In the genomic region with DNA sequence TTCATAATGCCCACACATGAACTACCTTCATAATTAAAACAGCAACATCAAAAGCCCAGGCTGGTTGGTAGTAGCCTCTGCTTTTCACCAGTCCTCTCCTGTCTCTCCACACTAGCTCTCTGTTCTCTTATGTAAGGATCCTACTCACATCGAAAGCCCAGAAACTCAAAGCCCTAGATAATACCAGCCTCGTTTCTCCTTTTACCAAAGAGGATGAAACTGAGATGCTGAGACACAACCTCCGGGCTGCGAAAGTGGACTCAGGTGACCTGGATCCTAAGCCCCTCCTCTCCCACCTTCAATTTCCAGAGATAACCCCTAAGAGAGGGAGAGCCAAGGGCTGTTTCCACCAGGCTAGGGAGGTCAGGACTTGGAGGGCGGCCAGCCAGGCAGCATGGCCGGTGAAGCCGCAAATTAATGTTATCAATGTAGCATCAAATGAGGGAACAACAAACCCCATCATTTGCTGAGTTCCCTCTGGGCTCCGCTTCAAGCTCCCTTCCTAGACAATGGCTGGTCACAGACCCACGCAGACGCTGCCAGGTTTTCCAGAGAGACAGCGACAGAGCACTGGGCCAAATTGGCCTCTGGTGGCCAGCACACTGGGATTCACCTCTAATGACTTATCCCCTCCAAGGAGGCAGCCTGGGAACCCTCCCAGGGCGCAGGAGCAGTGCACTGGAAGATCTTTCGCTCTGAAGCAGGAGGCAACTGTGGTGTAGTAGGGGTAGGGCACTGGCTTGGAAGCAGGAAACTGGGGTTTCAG, we compare ENCODE assay signal across 11 cellular contexts. TPM values are rescaled to one million over a fixed set of nuclear protein-coding genes. Genes with fewer than 3 reads are reported as not detected.
DNase-seq lines count a peak whose midpoint lies in the region; TF ChIP-seq lines count a peak whose summit lies in the region.
"Had no signal": no experiment of that assay in that cellular context is flagged by ENCODE, and none has a peak within 500 bp of the region (broad histone marks: within the 10 kb centered on the region; RNA-seq: fewer than 3 reads in every experiment).

No MANE protein-coding gene starts in this region.

- H3K27me3 Mint-ChIP-seq in MCF 10A (ENCODE audit: insufficient read depth, unreplicated experiment): peaks cover 45% of the 10 kb centered on the region
- H3K27me3 Mint-ChIP-seq: natural killer cell treated with Interleukin-12 subunit alpha and Interleukin-12 subunit beta and Interleukin-15 and Interleukin-18, amount 100 ng/mL, for 72 hours had no signal

- TF ChIP-seq CTCF in right atrium auricular region (IDR thresholded peaks at IDR 0.05) (no peak), MCF 10A (IDR thresholded peaks at IDR 0.05; ENCODE audit: unreplicated experiment) (no peak)

- intact Hi-C loops in MCF 10A (cut with micrococcal nuclease): loop anchor here (1.0 kb wide), 1 partner anchor 18 kb away; no protein-coding TSS in a partner anchor

- H3K4me2 ChIP-seq in Karpas-422 (ENCODE audit: low read depth, low read length, poor library complexity, severe bottlenecking): no peak overlapping the region

- H3K27me3 ChIP-seq in Karpas-422 (ENCODE audit: low read length) (no peaks in the 10 kb centered on the region), right atrium auricular region (no peaks in the 10 kb centered on the region)

- DNase-seq in Ammon's horn (ENCODE audit: low spot score) (peak; percentile 70), Kasumi-1 (lab: John Stamatoyannopoulos, UW) (peak; percentile 42 to 49), amygdala (lab: John Stamatoyannopoulos, UW) (peak in 37 of 56 donors; percentile 14 to 73 (median 51)), medulla oblongata (ENCODE audit: extremely low spot score) (peak; percentile 87), ecto neural progenitor cell (ENCODE audit: low spot score) (no peak), Karpas-422 (no peak), right atrium auricular region (ENCODE audit: low spot score) (no peak), MCF 10A (ENCODE audit: unreplicated experiment) (no peak)
- DNase-seq: activated B cell treated with CpG ODN at 0.5 μM for 24 hours; activated T-cell treated with anti-CD3 and anti-CD28 coated beads, Interleukin-2, amount 50 U/mL, for 1 hour had no signal

- no TSS peak for BruUV-seq in MCF 10A (replicated peaks; lab: Mats Ljungman, UMichigan)

- no peaks in the 10 kb centered on the region for H3K9me2 ChIP-seq in Karpas-422 (replicated peaks; ENCODE audit: insufficient read depth, low read length)

- H3K9ac ChIP-seq in Karpas-422 (ENCODE audit: low read length): no peak overlapping the region

- no peaks in the 10 kb centered on the region for H3K9me3 Mint-ChIP-seq in MCF 10A (ENCODE audit: unreplicated experiment)
- H3K9me3 Mint-ChIP-seq: activated B cell treated with CpG ODN at 0.5 μM for 24 hours; natural killer cell treated with Interleukin-12 subunit alpha and Interleukin-12 subunit beta and Interleukin-15 and Interleukin-18, amount 100 ng/mL, for 72 hours had no signal

- H3K36me3 ChIP-seq in Karpas-422 (ENCODE audit: insufficient read depth, low read length) (no peaks in the 10 kb centered on the region), right atrium auricular region (no peaks in the 10 kb centered on the region)

- H3K27ac ChIP-seq in Karpas-422 (ENCODE audit: low read length) (no peak overlapping the region), right atrium auricular region (no peak overlapping the region)

- H3K4me1 Mint-ChIP-seq in MCF 10A (ENCODE audit: insufficient read depth, unreplicated experiment): no peaks in the 10 kb centered on the region

- H3K4me1 ChIP-seq in Karpas-422 (ENCODE audit: low read length) (peaks cover 4% of the 10 kb centered on the region; the same call in 1 of the 2 replicates), right atrium auricular region (peaks cover 0 to 15% of the 10 kb centered on the region in 2 donors)

- CTCF ChIA-PET in MCF 10A (lab: Yijun Ruan, JAX): interaction anchor here (1.0 kb wide), 1 partner anchor 13 kb away, joined by 3 read pairs; no protein-coding TSS in a partner anchor

- no peak overlapping the region for H3K4me3 Mint-ChIP-seq in MCF 10A (ENCODE audit: unreplicated experiment)
- H3K4me3 Mint-ChIP-seq: activated B cell treated with CpG ODN at 0.5 μM for 24 hours; natural killer cell treated with Interleukin-12 subunit alpha and Interleukin-12 subunit beta and Interleukin-15 and Interleukin-18, amount 100 ng/mL, for 72 hours had no signal

- H3K79me2 ChIP-seq in Karpas-422 (ENCODE audit: low read length): no peaks in the 10 kb centered on the region

- H3K4me3 ChIP-seq in Karpas-422 (ENCODE audit: low read length): no peak overlapping the region
- H3K4me3 ChIP-seq in right atrium auricular region: no peak overlapping the region

- no peak overlapping the region for H3K27ac Mint-ChIP-seq in MCF 10A (ENCODE audit: low read depth, unreplicated experiment)
- H3K27ac Mint-ChIP-seq: activated B cell treated with CpG ODN at 0.5 μM for 24 hours; natural killer cell treated with Interleukin-12 subunit alpha and Interleukin-12 subunit beta and Interleukin-15 and Interleukin-18, amount 100 ng/mL, for 72 hours had no signal

- no peak overlapping the region for H2AFZ ChIP-seq in Karpas-422 (ENCODE audit: low read length)

- H3K9me3 ChIP-seq in Karpas-422 (ENCODE audit: low read length) (no peaks in the 10 kb centered on the region), right atrium auricular region (no peaks in the 10 kb centered on the region)

- no peaks in the 10 kb centered on the region for H4K20me1 ChIP-seq in Karpas-422 (ENCODE audit: insufficient read depth, low read depth, low read length)

- POLR2A ChIA-PET in MCF 10A (lab: Yijun Ruan, JAX): no interaction called here

- H3K36me3 Mint-ChIP-seq in MCF 10A (ENCODE audit: insufficient read depth, unreplicated experiment): no peaks in the 10 kb centered on the region
- H3K36me3 Mint-ChIP-seq: natural killer cell treated with Interleukin-12 subunit alpha and Interleukin-12 subunit beta and Interleukin-15 and Interleukin-18, amount 100 ng/mL, for 72 hours had no signal

RNA-seq across cellular contexts. Expression of a gene that starts 20.7 kb away (rescaled TPM):
- total RNA-seq in Karpas-422 (2014; rRNA removed; shearing (Covaris generic); ENCODE audit: low replicate concordance): 160 and 173 TPM in 2 replicates
- total RNA-seq in right atrium auricular region (10 to 100 TPM; 13.4 to 21.0 TPM), MCF 10A (2022) (99.3 and 137 TPM in 2 replicates)

RNA-seq across cellular contexts. Expression of a gene that starts 51.4 kb away (rescaled TPM):
- total RNA-seq in Karpas-422 (2014; rRNA removed; shearing (Covaris generic); ENCODE audit: low replicate concordance): 6.3 and 8.4 TPM in 2 replicates
- total RNA-seq in right atrium auricular region (1 to 10 TPM in 1 of 2 donors, under 1 TPM in 1; 0.85 to 2.9 TPM), MCF 10A (2022) (3.8 and 4.4 TPM in 2 replicates)

Comparison
In these comparisons a context has a peak if more than half of its experiments do, and no peak if none do; other contexts are left out.
1. DNase-seq: peak in Ammon's horn (single experiment), Kasumi-1 (2 of 2), amygdala (37 of 56) and medulla oblongata (single experiment); none in ecto neural progenitor cell (single experiment), Karpas-422 (single experiment), right atrium auricular region (single experiment) and MCF 10A (single experiment).